7 cellular contexts compared by ENCODE assay signal in genomic region chr3:88508818-88509217, GRCh38.
DNase-seq lines count a peak whose midpoint lies in the region; ATAC-seq and TF ChIP-seq lines count a peak whose summit lies in the region.
"Not testable (repeated sequence)": the region's sequence is repeated elsewhere in the genome, so short reads cannot be mapped to it uniquely, and the experiment has no call there.

No MANE protein-coding gene starts in this region.

- H3K4me1 Mint-ChIP-seq in Caco-2 (ENCODE audit: low read depth, unreplicated experiment): not testable (repeated sequence)

- intact Hi-C loops in Caco-2 (cut with micrococcal nuclease; ENCODE audit: unreplicated experiment); PC-9 (cut with micrococcal nuclease; ENCODE audit: unreplicated experiment); colonic mucosa (cut with DNase I); mucosa of descending colon (cut with DNase I, micrococcal nuclease): not testable (repeated sequence)

- H2AFZ ChIP-seq in PC-9: peak overlapping the region; percentile 52; the same call in 1 of the 2 replicates

- not testable (repeated sequence) for H3K27me3 ChIP-seq in Caco-2 (replicated peaks; ENCODE audit: control insufficient read depth, insufficient read depth, low read length); H7 (ENCODE audit: control insufficient read depth, insufficient read depth, low read length); HUES6 (ENCODE audit: control insufficient read depth, insufficient read depth, low read length); PC-9 (ENCODE audit: insufficient read depth, low read depth); colonic mucosa

- DNase-seq in Caco-2: peak in 1 of 2 experiments; percentile 36
- DNase-seq in H7, PC-9, colonic mucosa: not testable (repeated sequence)
- peak; percentile 2 for DNase-seq in NCI-H748 (lab: John Stamatoyannopoulos, UW; ENCODE audit: unreplicated experiment)
- DNase-seq in mucosa of descending colon: peak; percentile 20 to 64 (median 40)

- ATAC-seq in mucosa of descending colon: not testable (repeated sequence)

- not testable (repeated sequence) for BruUV-seq in Caco-2 (replicated peaks; lab: Mats Ljungman, UMichigan); PC-9 (replicated peaks; lab: Mats Ljungman, UMichigan)

- CTCF ChIA-PET in Caco-2 (lab: Charles Lee); PC-9 (lab: Charles Lee): not testable (repeated sequence)

- not testable (repeated sequence) for H3K36me3 ChIP-seq in Caco-2 (ENCODE audit: control insufficient read depth, insufficient read depth, low read length); H7 (replicated peaks; ENCODE audit: control insufficient read depth, insufficient read depth, low read length); HUES6 (ENCODE audit: control insufficient read depth, insufficient read depth, low read length); PC-9 (ENCODE audit: low read depth); colonic mucosa; mucosa of descending colon (ENCODE audit: low read depth)

- H3K9ac ChIP-seq in HUES6 (ENCODE audit: low read length); colonic mucosa (ENCODE audit: low read depth in 2 of 2, low read length in 2 of 2): not testable (repeated sequence)

- H3K79me2 ChIP-seq in PC-9 (ENCODE audit: low read depth): not testable (repeated sequence)

- not testable (repeated sequence) for H3K36me3 Mint-ChIP-seq in Caco-2 (ENCODE audit: insufficient read depth, unreplicated experiment)

- peak overlapping the region; percentile 70 for H3K4me3 Mint-ChIP-seq in Caco-2 (ENCODE audit: unreplicated experiment)

- not testable (repeated sequence) for H3K9me2 ChIP-seq in PC-9 (ENCODE audit: insufficient read depth)

- H3K4me2 ChIP-seq in PC-9: peak overlapping the region; percentile 62

- not testable (repeated sequence) for H4K20me1 ChIP-seq in PC-9 (ENCODE audit: insufficient read depth)

- not testable (repeated sequence) for H3K9me3 ChIP-seq in Caco-2; HUES6 (ENCODE audit: control insufficient read depth, insufficient read depth, low read depth, low read length); PC-9 (ENCODE audit: insufficient read depth, low read depth); colonic mucosa; mucosa of descending colon

- not testable (repeated sequence) for TF ChIP-seq CTCF in Caco-2 (IDR thresholded peaks at IDR 0.05; ENCODE audit: insufficient read depth in 1 of 2, low read depth in 1 of 2, low read length in 1 of 2, severe bottlenecking in 1 of 2, unreplicated experiment in 1 of 2); PC-9 (conservative IDR thresholded peaks at IDR 0.05); colonic mucosa (IDR thresholded peaks at IDR 0.05); mucosa of descending colon (IDR thresholded peaks at IDR 0.05)

- H3K27ac ChIP-seq in HUES6 (ENCODE audit: low read depth, low read length); PC-9; colonic mucosa: not testable (repeated sequence)

- H3F3A ChIP-seq in PC-9 (ENCODE audit: insufficient read depth, low read depth): not testable (repeated sequence)

- H3K9me3 Mint-ChIP-seq in Caco-2 (ENCODE audit: unreplicated experiment): not testable (repeated sequence)

- H3K4me1 ChIP-seq in Caco-2; HUES6 (ENCODE audit: control insufficient read depth, insufficient read depth, low read length); PC-9 (replicated peaks; ENCODE audit: insufficient read depth); colonic mucosa; mucosa of descending colon (ENCODE audit: low read depth): not testable (repeated sequence)

- POLR2A ChIA-PET in Caco-2 (lab: Charles Lee); PC-9 (lab: Charles Lee; ENCODE audit: unreplicated experiment): not testable (repeated sequence)

- not testable (repeated sequence) for H3K27ac Mint-ChIP-seq in Caco-2 (ENCODE audit: unreplicated experiment)

- H3K4me3 ChIP-seq in Caco-2 (ENCODE audit: low read depth, low read length) (peak overlapping the region; percentile 11; the same call in 1 of the 2 replicates), H7 (ENCODE audit: insufficient read depth, low read depth, low read length) (peak overlapping the region; percentile 22; the same call in 1 of the 2 replicates), HUES6 (ENCODE audit: low read depth, low read length) (peak overlapping the region; percentile 47), PC-9 (peak overlapping the region; percentile 31; the same call in 1 of the 2 replicates), colonic mucosa (peak overlapping the region; percentile 4)
- H3K4me3 ChIP-seq in mucosa of descending colon: not testable (repeated sequence)

- H3K27me3 Mint-ChIP-seq in Caco-2 (ENCODE audit: insufficient read depth, unreplicated experiment): not testable (repeated sequence)
